In the genomic region with DNA sequence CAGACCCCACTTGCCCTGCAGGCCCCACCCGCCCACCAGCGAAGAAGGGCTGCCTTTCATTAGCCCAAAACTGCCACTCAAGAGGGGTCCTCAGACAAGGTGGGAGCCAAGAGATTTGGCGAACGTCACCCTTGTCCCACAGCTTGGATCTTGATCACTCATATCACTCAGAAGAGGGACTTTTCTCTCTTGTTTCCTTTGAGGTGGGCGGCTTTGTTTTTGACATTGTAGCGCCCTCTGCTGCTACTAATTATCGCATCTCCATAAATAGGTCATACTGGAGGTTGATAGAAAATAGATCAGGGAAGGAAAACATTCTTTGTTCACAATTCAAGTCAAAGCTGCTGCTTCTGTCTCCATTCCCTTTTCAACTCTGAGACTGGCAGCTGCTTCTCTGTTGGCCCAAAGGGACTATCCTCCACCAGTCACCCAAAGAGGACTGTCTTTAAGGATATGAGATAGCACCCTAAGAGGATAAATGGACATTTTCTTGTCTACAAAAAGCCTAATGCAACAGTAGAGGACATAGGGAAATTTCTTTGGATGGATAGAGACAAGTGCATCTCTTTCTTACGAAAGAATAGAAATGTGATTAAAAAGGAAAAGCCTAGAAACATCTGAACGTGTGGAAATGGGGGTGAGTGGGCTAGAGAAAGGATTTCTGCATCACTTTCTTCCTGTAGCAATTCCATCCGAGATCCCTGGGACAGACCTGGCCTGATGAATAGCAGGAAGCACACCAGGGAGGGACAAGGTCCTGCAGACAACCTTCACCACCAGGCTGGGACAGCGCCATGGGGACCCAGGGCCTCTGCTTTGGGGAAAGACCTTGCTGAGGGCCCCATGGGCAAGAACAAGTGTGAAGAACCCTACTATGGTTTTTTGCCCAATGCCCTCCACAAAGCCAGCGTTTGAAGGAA, we compare ENCODE assay signal across 2 cellular contexts.
TF ChIP-seq lines count a peak whose summit lies in the region.

No MANE protein-coding gene starts in this region.

TF ChIP-seq in HEK293, 187 proteins besides CTCF, POLR2A, EP300 and RAD21 (continued from another document):
- TF ChIP-seq, protein P1, sequence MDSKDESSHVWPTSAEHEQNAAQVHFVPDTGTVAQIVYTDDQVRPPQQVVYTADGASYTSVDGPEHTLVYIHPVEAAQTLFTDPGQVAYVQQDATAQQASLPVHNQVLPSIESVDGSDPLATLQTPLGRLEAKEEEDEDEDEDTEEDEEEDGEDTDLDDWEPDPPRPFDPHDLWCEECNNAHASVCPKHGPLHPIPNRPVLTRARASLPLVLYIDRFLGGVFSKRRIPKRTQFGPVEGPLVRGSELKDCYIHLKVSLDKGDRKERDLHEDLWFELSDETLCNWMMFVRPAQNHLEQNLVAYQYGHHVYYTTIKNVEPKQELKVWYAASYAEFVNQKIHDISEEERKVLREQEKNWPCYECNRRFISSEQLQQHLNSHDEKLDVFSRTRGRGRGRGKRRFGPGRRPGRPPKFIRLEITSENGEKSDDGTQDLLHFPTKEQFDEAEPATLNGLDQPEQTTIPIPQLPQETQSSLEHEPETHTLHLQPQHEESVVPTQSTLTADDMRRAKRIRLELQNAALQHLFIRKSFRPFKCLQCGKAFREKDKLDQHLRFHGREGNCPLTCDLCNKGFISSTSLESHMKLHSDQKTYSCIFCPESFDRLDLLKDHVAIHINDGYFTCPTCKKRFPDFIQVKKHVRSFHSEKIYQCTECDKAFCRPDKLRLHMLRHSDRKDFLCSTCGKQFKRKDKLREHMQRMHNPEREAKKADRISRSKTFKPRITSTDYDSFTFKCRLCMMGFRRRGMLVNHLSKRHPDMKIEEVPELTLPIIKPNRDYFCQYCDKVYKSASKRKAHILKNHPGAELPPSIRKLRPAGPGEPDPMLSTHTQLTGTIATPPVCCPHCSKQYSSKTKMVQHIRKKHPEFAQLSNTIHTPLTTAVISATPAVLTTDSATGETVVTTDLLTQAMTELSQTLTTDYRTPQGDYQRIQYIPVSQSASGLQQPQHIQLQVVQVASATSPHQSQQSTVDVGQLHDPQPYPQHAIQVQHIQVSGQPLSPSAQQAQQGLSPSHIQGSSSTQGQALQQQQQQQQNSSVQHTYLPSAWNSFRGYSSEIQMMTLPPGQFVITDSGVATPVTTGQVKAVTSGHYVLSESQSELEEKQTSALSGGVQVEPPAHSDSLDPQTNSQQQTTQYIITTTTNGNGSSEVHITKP (tag by site-specific recombination; IDR thresholded peaks at IDR 0.05), result no peak
- TF ChIP-seq, protein P2, sequence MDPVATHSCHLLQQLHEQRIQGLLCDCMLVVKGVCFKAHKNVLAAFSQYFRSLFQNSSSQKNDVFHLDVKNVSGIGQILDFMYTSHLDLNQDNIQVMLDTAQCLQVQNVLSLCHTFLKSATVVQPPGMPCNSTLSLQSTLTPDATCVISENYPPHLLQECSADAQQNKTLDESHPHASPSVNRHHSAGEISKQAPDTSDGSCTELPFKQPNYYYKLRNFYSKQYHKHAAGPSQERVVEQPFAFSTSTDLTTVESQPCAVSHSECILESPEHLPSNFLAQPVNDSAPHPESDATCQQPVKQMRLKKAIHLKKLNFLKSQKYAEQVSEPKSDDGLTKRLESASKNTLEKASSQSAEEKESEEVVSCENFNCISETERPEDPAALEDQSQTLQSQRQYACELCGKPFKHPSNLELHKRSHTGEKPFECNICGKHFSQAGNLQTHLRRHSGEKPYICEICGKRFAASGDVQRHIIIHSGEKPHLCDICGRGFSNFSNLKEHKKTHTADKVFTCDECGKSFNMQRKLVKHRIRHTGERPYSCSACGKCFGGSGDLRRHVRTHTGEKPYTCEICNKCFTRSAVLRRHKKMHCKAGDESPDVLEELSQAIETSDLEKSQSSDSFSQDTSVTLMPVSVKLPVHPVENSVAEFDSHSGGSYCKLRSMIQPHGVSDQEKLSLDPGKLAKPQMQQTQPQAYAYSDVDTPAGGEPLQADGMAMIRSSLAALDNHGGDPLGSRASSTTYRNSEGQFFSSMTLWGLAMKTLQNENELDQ (tag by site-specific recombination; IDR thresholded peaks at IDR 0.05; ENCODE audit: low read depth), result no peak
- TF ChIP-seq, protein P3, sequence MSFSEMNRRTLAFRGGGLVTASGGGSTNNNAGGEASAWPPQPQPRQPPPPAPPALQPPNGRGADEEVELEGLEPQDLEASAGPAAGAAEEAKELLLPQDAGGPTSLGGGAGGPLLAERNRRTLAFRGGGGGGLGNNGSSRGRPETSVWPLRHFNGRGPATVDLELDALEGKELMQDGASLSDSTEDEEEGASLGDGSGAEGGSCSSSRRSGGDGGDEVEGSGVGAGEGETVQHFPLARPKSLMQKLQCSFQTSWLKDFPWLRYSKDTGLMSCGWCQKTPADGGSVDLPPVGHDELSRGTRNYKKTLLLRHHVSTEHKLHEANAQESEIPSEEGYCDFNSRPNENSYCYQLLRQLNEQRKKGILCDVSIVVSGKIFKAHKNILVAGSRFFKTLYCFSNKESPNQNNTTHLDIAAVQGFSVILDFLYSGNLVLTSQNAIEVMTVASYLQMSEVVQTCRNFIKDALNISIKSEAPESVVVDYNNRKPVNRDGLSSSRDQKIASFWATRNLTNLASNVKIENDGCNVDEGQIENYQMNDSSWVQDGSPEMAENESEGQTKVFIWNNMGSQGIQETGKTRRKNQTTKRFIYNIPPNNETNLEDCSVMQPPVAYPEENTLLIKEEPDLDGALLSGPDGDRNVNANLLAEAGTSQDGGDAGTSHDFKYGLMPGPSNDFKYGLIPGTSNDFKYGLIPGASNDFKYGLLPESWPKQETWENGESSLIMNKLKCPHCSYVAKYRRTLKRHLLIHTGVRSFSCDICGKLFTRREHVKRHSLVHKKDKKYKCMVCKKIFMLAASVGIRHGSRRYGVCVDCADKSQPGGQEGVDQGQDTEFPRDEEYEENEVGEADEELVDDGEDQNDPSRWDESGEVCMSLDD (tag by site-specific recombination; IDR thresholded peaks at IDR 0.05), result no peak
- TF ChIP-seq ZNF654 (tag by site-specific recombination; IDR thresholded peaks at IDR 0.05; ENCODE audit: low read depth), result peak; percentile 72
- no peak for TF ChIP-seq SCRT1 (tag by site-specific recombination; IDR thresholded peaks at IDR 0.05; ENCODE audit: borderline replicate concordance)
TF ChIP-seq in HEK293: peak in this region for 2.

TF ChIP-seq in GM12878, 131 proteins besides CTCF, POLR2A, EP300 and RAD21 (continued from another document and continues in another):
- TF ChIP-seq, protein P4, sequence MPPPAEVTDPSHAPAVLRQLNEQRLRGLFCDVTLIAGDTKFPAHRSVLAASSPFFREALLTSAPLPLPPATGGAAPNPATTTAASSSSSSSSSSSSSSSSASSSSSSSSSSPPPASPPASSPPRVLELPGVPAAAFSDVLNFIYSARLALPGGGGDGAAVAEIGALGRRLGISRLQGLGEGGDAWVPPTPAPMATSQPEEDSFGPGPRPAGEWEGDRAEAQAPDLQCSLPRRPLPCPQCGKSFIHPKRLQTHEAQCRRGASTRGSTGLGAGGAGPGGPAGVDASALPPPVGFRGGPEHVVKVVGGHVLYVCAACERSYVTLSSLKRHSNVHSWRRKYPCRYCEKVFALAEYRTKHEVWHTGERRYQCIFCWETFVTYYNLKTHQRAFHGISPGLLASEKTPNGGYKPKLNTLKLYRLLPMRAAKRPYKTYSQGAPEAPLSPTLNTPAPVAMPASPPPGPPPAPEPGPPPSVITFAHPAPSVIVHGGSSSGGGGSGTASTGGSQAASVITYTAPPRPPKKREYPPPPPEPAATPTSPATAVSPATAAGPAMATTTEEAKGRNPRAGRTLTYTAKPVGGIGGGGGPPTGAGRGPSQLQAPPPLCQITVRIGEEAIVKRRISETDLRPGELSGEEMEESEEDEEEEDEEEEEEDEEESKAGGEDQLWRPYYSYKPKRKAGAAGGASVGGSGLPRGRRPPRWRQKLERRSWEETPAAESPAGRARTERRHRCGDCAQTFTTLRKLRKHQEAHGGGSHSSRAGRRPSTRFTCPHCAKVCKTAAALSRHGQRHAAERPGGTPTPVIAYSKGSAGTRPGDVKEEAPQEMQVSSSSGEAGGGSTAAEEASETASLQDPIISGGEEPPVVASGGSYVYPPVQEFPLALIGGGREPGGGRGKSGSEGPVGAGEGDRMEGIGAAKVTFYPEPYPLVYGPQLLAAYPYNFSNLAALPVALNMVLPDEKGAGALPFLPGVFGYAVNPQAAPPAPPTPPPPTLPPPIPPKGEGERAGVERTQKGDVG (CRISPR knock-in tag; IDR thresholded peaks at IDR 0.05), result no peak
- TF ChIP-seq, protein P5, sequence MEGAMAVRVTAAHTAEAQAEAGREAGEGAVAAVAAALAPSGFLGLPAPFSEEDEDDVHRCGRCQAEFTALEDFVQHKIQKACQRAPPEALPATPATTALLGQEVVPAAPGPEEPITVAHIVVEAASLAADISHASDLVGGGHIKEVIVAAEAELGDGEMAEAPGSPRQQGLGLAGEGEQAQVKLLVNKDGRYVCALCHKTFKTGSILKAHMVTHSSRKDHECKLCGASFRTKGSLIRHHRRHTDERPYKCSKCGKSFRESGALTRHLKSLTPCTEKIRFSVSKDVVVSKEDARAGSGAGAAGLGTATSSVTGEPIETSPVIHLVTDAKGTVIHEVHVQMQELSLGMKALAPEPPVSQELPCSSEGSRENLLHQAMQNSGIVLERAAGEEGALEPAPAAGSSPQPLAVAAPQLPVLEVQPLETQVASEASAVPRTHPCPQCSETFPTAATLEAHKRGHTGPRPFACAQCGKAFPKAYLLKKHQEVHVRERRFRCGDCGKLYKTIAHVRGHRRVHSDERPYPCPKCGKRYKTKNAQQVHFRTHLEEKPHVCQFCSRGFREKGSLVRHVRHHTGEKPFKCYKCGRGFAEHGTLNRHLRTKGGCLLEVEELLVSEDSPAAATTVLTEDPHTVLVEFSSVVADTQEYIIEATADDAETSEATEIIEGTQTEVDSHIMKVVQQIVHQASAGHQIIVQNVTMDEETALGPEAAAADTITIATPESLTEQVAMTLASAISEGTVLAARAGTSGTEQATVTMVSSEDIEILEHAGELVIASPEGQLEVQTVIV (IDR thresholded peaks at IDR 0.05; ENCODE audit: borderline replicate concordance, partially characterized antibody), result no peak
- no peak for TF ChIP-seq TCF3 (IDR thresholded peaks at IDR 0.05; ENCODE audit: borderline replicate concordance, insufficient read depth, low read depth, low read length)
- TF ChIP-seq ZNF207 (IDR thresholded peaks at IDR 0.05; ENCODE audit: borderline replicate concordance), result no peak
- no peak for TF ChIP-seq ZSCAN29 (IDR thresholded peaks at IDR 0.05)
- TF ChIP-seq NRF1 (conservative IDR thresholded peaks at IDR 0.05; ENCODE audit: low read depth, low read length), result no peak
- no peak for TF ChIP-seq SUZ12 (IDR thresholded peaks at IDR 0.05; ENCODE audit: unreplicated experiment)
- no peak for TF ChIP-seq ZNF24 (IDR thresholded peaks at IDR 0.05)
- no peak for TF ChIP-seq SMARCA5 (IDR thresholded peaks at IDR 0.05)
- no peak for TF ChIP-seq SIX5 (IDR thresholded peaks at IDR 0.05; ENCODE audit: low read depth, low read length, severe bottlenecking)
- no peak for TF ChIP-seq NR2C1 (IDR thresholded peaks at IDR 0.05)
- no peak for TF ChIP-seq JUND (IDR thresholded peaks at IDR 0.05; ENCODE audit: low read depth, low read length)
- TF ChIP-seq ZZZ3 (IDR thresholded peaks at IDR 0.05; ENCODE audit: control insufficient read depth, insufficient read length, low read depth), result no peak
- no peak for TF ChIP-seq HDAC2 (IDR thresholded peaks at IDR 0.05)
- TF ChIP-seq FOS (IDR thresholded peaks at IDR 0.05; ENCODE audit: borderline replicate concordance, extremely low read depth, insufficient read length), result no peak
- no peak for TF ChIP-seq HCFC1 (IDR thresholded peaks at IDR 0.05; ENCODE audit: low read length)
- no peak for TF ChIP-seq CHD4 (IDR thresholded peaks at IDR 0.05)
- TF ChIP-seq, protein P6, sequence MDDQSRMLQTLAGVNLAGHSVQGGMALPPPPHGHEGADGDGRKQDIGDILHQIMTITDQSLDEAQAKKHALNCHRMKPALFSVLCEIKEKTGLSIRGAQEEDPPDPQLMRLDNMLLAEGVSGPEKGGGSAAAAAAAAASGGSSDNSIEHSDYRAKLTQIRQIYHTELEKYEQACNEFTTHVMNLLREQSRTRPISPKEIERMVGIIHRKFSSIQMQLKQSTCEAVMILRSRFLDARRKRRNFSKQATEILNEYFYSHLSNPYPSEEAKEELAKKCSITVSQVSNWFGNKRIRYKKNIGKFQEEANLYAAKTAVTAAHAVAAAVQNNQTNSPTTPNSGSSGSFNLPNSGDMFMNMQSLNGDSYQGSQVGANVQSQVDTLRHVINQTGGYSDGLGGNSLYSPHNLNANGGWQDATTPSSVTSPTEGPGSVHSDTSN (IDR thresholded peaks at IDR 0.05; ENCODE audit: insufficient replicate concordance, low read depth, low read length), result no peak
- TF ChIP-seq NFYA (IDR thresholded peaks at IDR 0.05; ENCODE audit: borderline replicate concordance, low read depth, low read length), result no peak
- peak; percentile 41; the same call in 1 of the 2 replicates for TF ChIP-seq CBFB (IDR thresholded peaks at IDR 0.05; ENCODE audit: low read depth)
- TF ChIP-seq SRF (IDR thresholded peaks at IDR 0.05; ENCODE audit: low read depth in 2 of 2, low read length in 2 of 2), result no peak
- no peak for TF ChIP-seq GATAD2B (conservative IDR thresholded peaks at IDR 0.05; ENCODE audit: low read depth)
- peak; percentile 65 for TF ChIP-seq IKZF1 (conservative IDR thresholded peaks at IDR 0.05)
- no peak for TF ChIP-seq NBN (IDR thresholded peaks at IDR 0.05)
- TF ChIP-seq ZNF274 (IDR thresholded peaks at IDR 0.05; ENCODE audit: insufficient read depth, insufficient read length), result no peak
- TF ChIP-seq ZNF384 (IDR thresholded peaks at IDR 0.05; ENCODE audit: borderline replicate concordance, low read depth, low read length), result no peak
- TF ChIP-seq, protein P7, sequence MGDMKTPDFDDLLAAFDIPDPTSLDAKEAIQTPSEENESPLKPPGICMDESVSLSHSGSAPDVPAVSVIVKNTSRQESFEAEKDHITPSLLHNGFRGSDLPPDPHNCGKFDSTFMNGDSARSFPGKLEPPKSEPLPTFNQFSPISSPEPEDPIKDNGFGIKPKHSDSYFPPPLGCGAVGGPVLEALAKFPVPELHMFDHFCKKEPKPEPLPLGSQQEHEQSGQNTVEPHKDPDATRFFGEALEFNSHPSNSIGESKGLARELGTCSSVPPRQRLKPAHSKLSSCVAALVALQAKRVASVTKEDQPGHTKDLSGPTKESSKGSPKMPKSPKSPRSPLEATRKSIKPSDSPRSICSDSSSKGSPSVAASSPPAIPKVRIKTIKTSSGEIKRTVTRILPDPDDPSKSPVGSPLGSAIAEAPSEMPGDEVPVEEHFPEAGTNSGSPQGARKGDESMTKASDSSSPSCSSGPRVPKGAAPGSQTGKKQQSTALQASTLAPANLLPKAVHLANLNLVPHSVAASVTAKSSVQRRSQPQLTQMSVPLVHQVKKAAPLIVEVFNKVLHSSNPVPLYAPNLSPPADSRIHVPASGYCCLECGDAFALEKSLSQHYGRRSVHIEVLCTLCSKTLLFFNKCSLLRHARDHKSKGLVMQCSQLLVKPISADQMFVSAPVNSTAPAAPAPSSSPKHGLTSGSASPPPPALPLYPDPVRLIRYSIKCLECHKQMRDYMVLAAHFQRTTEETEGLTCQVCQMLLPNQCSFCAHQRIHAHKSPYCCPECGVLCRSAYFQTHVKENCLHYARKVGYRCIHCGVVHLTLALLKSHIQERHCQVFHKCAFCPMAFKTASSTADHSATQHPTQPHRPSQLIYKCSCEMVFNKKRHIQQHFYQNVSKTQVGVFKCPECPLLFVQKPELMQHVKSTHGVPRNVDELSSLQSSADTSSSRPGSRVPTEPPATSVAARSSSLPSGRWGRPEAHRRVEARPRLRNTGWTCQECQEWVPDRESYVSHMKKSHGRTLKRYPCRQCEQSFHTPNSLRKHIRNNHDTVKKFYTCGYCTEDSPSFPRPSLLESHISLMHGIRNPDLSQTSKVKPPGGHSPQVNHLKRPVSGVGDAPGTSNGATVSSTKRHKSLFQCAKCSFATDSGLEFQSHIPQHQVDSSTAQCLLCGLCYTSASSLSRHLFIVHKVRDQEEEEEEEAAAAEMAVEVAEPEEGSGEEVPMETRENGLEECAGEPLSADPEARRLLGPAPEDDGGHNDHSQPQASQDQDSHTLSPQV (IDR thresholded peaks at IDR 0.05), result no peak
- TF ChIP-seq MXI1 (IDR thresholded peaks at IDR 0.05; ENCODE audit: low read depth, low read length), result 0 out of 2 replicates have a peak, but pooled peaks have one; percentile 23
- TF ChIP-seq IKZF2 (IDR thresholded peaks at IDR 0.05), result peak; percentile 47 to 54; a peak in 3 of 4 replicates
- TF ChIP-seq POU2F2 (IDR thresholded peaks at IDR 0.05; ENCODE audit: borderline replicate concordance, low read depth, low read length), result peak; percentile 65; the same call in 1 of the 3 replicates
